ENCODE assay signal across 18 cellular contexts in the genomic region with DNA sequence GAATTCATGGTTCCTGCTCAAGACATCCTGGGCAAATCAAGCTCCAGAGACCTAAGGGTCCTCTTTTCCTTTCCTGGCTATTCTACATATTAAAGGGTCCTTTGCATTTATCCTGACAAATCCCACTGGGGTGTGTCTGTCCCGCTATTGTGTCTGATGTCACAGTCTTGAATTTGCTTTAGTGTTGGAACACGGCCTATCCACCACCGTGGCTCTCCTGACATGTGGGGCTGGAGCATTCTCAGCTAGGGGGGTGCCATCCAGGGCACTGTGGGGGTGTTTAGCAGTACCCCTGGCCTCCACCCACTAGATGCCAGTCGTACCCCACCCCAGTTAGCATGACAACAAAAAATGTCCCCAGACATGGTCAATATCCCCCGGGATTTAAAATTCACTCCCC.
DNase-seq lines count a peak whose midpoint lies in the region; ATAC-seq and TF ChIP-seq lines count a peak whose summit lies in the region.
"Had no signal": no experiment of that assay in that cellular context is flagged by ENCODE, and none has a peak within 500 bp of the region (broad histone marks: within the 10 kb centered on the region; RNA-seq: fewer than 3 reads in every experiment).

No MANE protein-coding gene starts in this region.

- CTCF ChIA-PET in activated CD4-positive, alpha-beta T cell treated with anti-CD3 and anti-CD28 coated beads, Interleukin-2, amount 10 ng/mL, durations not matched to agents 7 days and 5 days (lab: Charles Lee): interaction anchor here (0.7 to 2.5 kb wide), 4 partner anchors 9 to 171 kb away, joined by 3 to 14 read pairs (median 4); no protein-coding TSS in a partner anchor

- peaks cover 79% of the 10 kb centered on the region for H3K4me1 ChIP-seq in BLaER1
- no peaks in the 10 kb centered on the region for H3K4me1 ChIP-seq in osteoblast (ENCODE audit: insufficient read depth, low read length)
- H3K4me1 ChIP-seq in GM23248 (ENCODE audit: insufficient read depth): no peaks in the 10 kb centered on the region

- H3K36me3 ChIP-seq in BLaER1: no peaks in the 10 kb centered on the region
- H3K36me3 ChIP-seq in osteoblast (ENCODE audit: insufficient read depth, low read length): no peaks in the 10 kb centered on the region
- H3K36me3 ChIP-seq in GM23248 (ENCODE audit: low read depth): no peaks in the 10 kb centered on the region
- H3K36me3 ChIP-seq: SJSA1 had no signal

- no peak overlapping the region for H3K27ac ChIP-seq in BLaER1
- H3K27ac ChIP-seq in osteoblast (ENCODE audit: low read depth, low read length): no peak overlapping the region
- no peak overlapping the region for H3K27ac ChIP-seq in GM23248
- H3K27ac ChIP-seq: HL-60, SJSA1 had no signal

- no peak for TF ChIP-seq CTCF in osteoblast (IDR thresholded peaks at IDR 0.05; ENCODE audit: extremely low read depth, low read depth, low read length)

- H3F3A ChIP-seq in GM23248 (ENCODE audit: insufficient read depth): no peaks in the 10 kb centered on the region

- WGBS in GM23248 (ENCODE audit: low coverage in 1 of 2, low lambda C conversion rate in 2 of 2, missing lambda C conversion rate in 2 of 2), 2 experiments: 53 to 57% methylated on average over 5 of the region's 5 CpGs

- in situ Hi-C loops in GM23248 (cut with MboI): no loop called here

- H3K9ac ChIP-seq in BLaER1: no peak overlapping the region
- no peak overlapping the region for H3K9ac ChIP-seq in GM23248

- H2AFZ ChIP-seq in osteoblast (ENCODE audit: low read length): no peak overlapping the region
- no peak overlapping the region for H2AFZ ChIP-seq in GM23248

- H3K9me3 ChIP-seq in BLaER1 (no peaks in the 10 kb centered on the region), osteoblast (ENCODE audit: low read depth, low read length) (no peaks in the 10 kb centered on the region), GM23248 (ENCODE audit: low read depth) (no peaks in the 10 kb centered on the region)
- H3K9me3 ChIP-seq: SJSA1 had no signal

- intact Hi-C loops in activated CD4-positive, alpha-beta T cell treated with anti-CD3 and anti-CD28 coated beads, Interleukin-2, amount 10 ng/mL, durations not matched to agents 24 days and 14 days (cut with micrococcal nuclease): loop anchor here (10.0 kb wide), 1 partner anchor 673 kb away; no protein-coding TSS in a partner anchor

- H3K9me2 ChIP-seq in GM23248 (ENCODE audit: insufficient read depth): no peaks in the 10 kb centered on the region

- H3K27me3 ChIP-seq in BLaER1 (no peaks in the 10 kb centered on the region), osteoblast (ENCODE audit: insufficient read depth, low read length) (peaks cover 31% of the 10 kb centered on the region), GM23248 (replicated peaks; ENCODE audit: insufficient read depth) (peaks cover 96% of the 10 kb centered on the region)
- H3K27me3 ChIP-seq: SJSA1 had no signal

- H3K4me1 Mint-ChIP-seq in activated CD4-positive, alpha-beta T cell treated with anti-CD3 and anti-CD28 coated beads, Interleukin-2, amount 10 ng/mL, durations not matched to agents 24 days and 14 days: peaks cover 62% of the 10 kb centered on the region
- peaks cover 52% of the 10 kb centered on the region for H3K4me1 Mint-ChIP-seq in activated CD4-positive, alpha-beta T cell treated with anti-CD3 and anti-CD28 coated beads, Interleukin-2, amount 10 ng/mL, durations not matched to agents 7 days and 5 days
- H3K4me1 Mint-ChIP-seq in activated naive CD8-positive, alpha-beta T cell treated with anti-CD3 and anti-CD28 coated beads for 36 hours: peaks cover 80% of the 10 kb centered on the region

- H3K4me3 Mint-ChIP-seq in activated CD4-positive, alpha-beta T cell treated with anti-CD3 and anti-CD28 coated beads, Interleukin-2, amount 10 ng/mL, durations not matched to agents 24 days and 14 days: no peak overlapping the region
- no peak overlapping the region for H3K4me3 Mint-ChIP-seq in activated CD4-positive, alpha-beta T cell treated with anti-CD3 and anti-CD28 coated beads, Interleukin-2, amount 10 ng/mL, durations not matched to agents 7 days and 5 days
- H3K4me3 Mint-ChIP-seq in activated naive CD8-positive, alpha-beta T cell treated with anti-CD3 and anti-CD28 coated beads for 36 hours: no peak overlapping the region
- H3K4me3 Mint-ChIP-seq: CD14-positive monocyte had no signal

- no peaks in the 10 kb centered on the region for H3K79me2 ChIP-seq in osteoblast (ENCODE audit: insufficient read depth, low read length)
- no peaks in the 10 kb centered on the region for H3K79me2 ChIP-seq in GM23248 (ENCODE audit: insufficient read depth)

- peaks cover 6% of the 10 kb centered on the region for H3K9me3 Mint-ChIP-seq in activated CD4-positive, alpha-beta T cell treated with anti-CD3 and anti-CD28 coated beads, Interleukin-2, amount 10 ng/mL, durations not matched to agents 24 days and 14 days
- no peaks in the 10 kb centered on the region for H3K9me3 Mint-ChIP-seq in activated CD4-positive, alpha-beta T cell treated with anti-CD3 and anti-CD28 coated beads, Interleukin-2, amount 10 ng/mL, durations not matched to agents 7 days and 5 days
- H3K9me3 Mint-ChIP-seq in activated naive CD8-positive, alpha-beta T cell treated with anti-CD3 and anti-CD28 coated beads for 36 hours: peaks cover 5% of the 10 kb centered on the region

- H3K36me3 Mint-ChIP-seq in activated CD4-positive, alpha-beta T cell treated with anti-CD3 and anti-CD28 coated beads, Interleukin-2, amount 10 ng/mL, durations not matched to agents 24 days and 14 days (ENCODE audit: low read depth): no peaks in the 10 kb centered on the region
- no peaks in the 10 kb centered on the region for H3K36me3 Mint-ChIP-seq in activated CD4-positive, alpha-beta T cell treated with anti-CD3 and anti-CD28 coated beads, Interleukin-2, amount 10 ng/mL, durations not matched to agents 7 days and 5 days (ENCODE audit: low read depth)
- H3K36me3 Mint-ChIP-seq in activated naive CD8-positive, alpha-beta T cell treated with anti-CD3 and anti-CD28 coated beads for 36 hours: peaks cover 6% of the 10 kb centered on the region
- H3K36me3 Mint-ChIP-seq: CD14-positive monocyte had no signal

- peak overlapping the region; percentile 34 for H3K27ac Mint-ChIP-seq in activated CD4-positive, alpha-beta T cell treated with anti-CD3 and anti-CD28 coated beads, Interleukin-2, amount 10 ng/mL, durations not matched to agents 24 days and 14 days
- H3K27ac Mint-ChIP-seq in activated CD4-positive, alpha-beta T cell treated with anti-CD3 and anti-CD28 coated beads, Interleukin-2, amount 10 ng/mL, durations not matched to agents 7 days and 5 days: no peak overlapping the region
- H3K27ac Mint-ChIP-seq in activated naive CD8-positive, alpha-beta T cell treated with anti-CD3 and anti-CD28 coated beads for 36 hours: peak overlapping the region; percentile 27

- ATAC-seq in HG02852 (IDR thresholded peaks at IDR 0.05; ENCODE audit: unreplicated experiment): no peak
- ATAC-seq: K562, PC-3 had no signal

- H4K20me1 ChIP-seq in BLaER1 (no peaks in the 10 kb centered on the region), osteoblast (ENCODE audit: insufficient read depth, low read length) (no peaks in the 10 kb centered on the region), GM23248 (ENCODE audit: insufficient read depth) (no peaks in the 10 kb centered on the region)

- no peak for DNase-seq in activated CD4-positive, alpha-beta T cell treated with anti-CD3 and anti-CD28 coated beads, Interleukin-2, amount 10 ng/mL, durations not matched to agents 24 days and 14 days
- no peak for DNase-seq in activated CD4-positive, alpha-beta T cell treated with anti-CD3 and anti-CD28 coated beads, Interleukin-2, amount 10 ng/mL, durations not matched to agents 7 days and 5 days
- DNase-seq in activated naive CD8-positive, alpha-beta T cell treated with anti-CD3 and anti-CD28 coated beads for 36 hours: no peak
- DNase-seq in osteoblast (ENCODE audit: insufficient read length, low spot score, missing footprints) (peak; percentile 52), GM23248 (no peak), NOMO-1 treated with dmso at 0.1 percent for 144 hours (lab: John Stamatoyannopoulos, UW; ENCODE audit: unreplicated experiment) (no peak)
- DNase-seq: COR-L47, DMS153, NCI-H1436, NCI-H2081, NCI-H526, PC-3 had no signal

- POLR2A ChIA-PET in activated CD4-positive, alpha-beta T cell treated with anti-CD3 and anti-CD28 coated beads, Interleukin-2, amount 10 ng/mL, durations not matched to agents 7 days and 5 days (lab: Charles Lee): no interaction called here

- H3K4me3 ChIP-seq in BLaER1: no peak overlapping the region
- no peak overlapping the region for H3K4me3 ChIP-seq in osteoblast (ENCODE audit: insufficient read depth, low read length)
- no peak overlapping the region for H3K4me3 ChIP-seq in GM23248
- H3K4me3 ChIP-seq: K562, SJSA1 had no signal

- H3K4me2 ChIP-seq in BLaER1: peak overlapping the region; percentile 52
- no peak overlapping the region for H3K4me2 ChIP-seq in osteoblast (ENCODE audit: insufficient read depth, low read length)
- H3K4me2 ChIP-seq in GM23248 (ENCODE audit: unreplicated experiment): no peak overlapping the region

- H3K27me3 Mint-ChIP-seq in activated CD4-positive, alpha-beta T cell treated with anti-CD3 and anti-CD28 coated beads, Interleukin-2, amount 10 ng/mL, durations not matched to agents 24 days and 14 days: no peaks in the 10 kb centered on the region
- no peaks in the 10 kb centered on the region for H3K27me3 Mint-ChIP-seq in activated CD4-positive, alpha-beta T cell treated with anti-CD3 and anti-CD28 coated beads, Interleukin-2, amount 10 ng/mL, durations not matched to agents 7 days and 5 days
- no peaks in the 10 kb centered on the region for H3K27me3 Mint-ChIP-seq in activated naive CD8-positive, alpha-beta T cell treated with anti-CD3 and anti-CD28 coated beads for 36 hours
